ENCODE assay signal across 25 cellular contexts in genomic region chr7:131467788-131468187, GRCh38.
"Had no signal": no experiment of that assay in that cellular context is flagged by ENCODE, and none has a peak within 500 bp of the region (broad histone marks: within the 10 kb centered on the region; RNA-seq: fewer than 3 reads in every experiment).

No MANE protein-coding gene starts in this region.

- ATAC-seq: left colon; natural killer cell; stimulated activated memory B cell treated with anti-CD40 and anti-IgM and Interleukin-4, amounts not matched to agents 10 μg/mL and 1 μg/mL and 100 μg/mL, for 72 hours; stimulated activated naive CD8-positive, alpha-beta T cell treated with anti-CD3 and anti-CD28 coated beads, Interleukin-15, Interleukin-2, amounts not matched to agents 100 U/mL and 50 U/mL, for 24 hours had no signal

- H3K9me3 Mint-ChIP-seq: immature natural killer cell; memory B cell; natural killer cell; stimulated activated memory B cell treated with anti-CD40 and anti-IgM and Interleukin-4, amounts not matched to agents 10 μg/mL and 1 μg/mL and 100 μg/mL, for 72 hours had no signal

- H3K4me1 Mint-ChIP-seq: immature natural killer cell; memory B cell; natural killer cell; stimulated activated memory B cell treated with anti-CD40 and anti-IgM and Interleukin-4, amounts not matched to agents 10 μg/mL and 1 μg/mL and 100 μg/mL, for 72 hours had no signal

- H3K4me3 ChIP-seq: coronary artery, esophagus muscularis mucosa, lung, ovary, skin epidermis, spleen, thoracic aorta, tibial nerve, upper lobe of left lung had no signal

- H3K36me3 ChIP-seq: ovary had no signal

- H3K27ac ChIP-seq: coronary artery, esophagus muscularis mucosa, ovary, skin epidermis, spleen, thoracic aorta, upper lobe of left lung had no signal

- H3K27ac Mint-ChIP-seq: memory B cell; stimulated activated memory B cell treated with anti-CD40 and anti-IgM and Interleukin-4, amounts not matched to agents 10 μg/mL and 1 μg/mL and 100 μg/mL, for 72 hours had no signal

- H3K4me3 Mint-ChIP-seq: immature natural killer cell; memory B cell; natural killer cell; stimulated activated memory B cell treated with anti-CD40 and anti-IgM and Interleukin-4, amounts not matched to agents 10 μg/mL and 1 μg/mL and 100 μg/mL, for 72 hours had no signal

- H3K27me3 Mint-ChIP-seq: memory B cell; stimulated activated memory B cell treated with anti-CD40 and anti-IgM and Interleukin-4, amounts not matched to agents 10 μg/mL and 1 μg/mL and 100 μg/mL, for 72 hours had no signal

- H3K27me3 ChIP-seq: esophagus muscularis mucosa, ovary, spleen, tibial nerve, upper lobe of left lung had no signal

- H3K4me1 ChIP-seq: spleen, upper lobe of left lung had no signal

- H3K9me3 ChIP-seq: esophagus muscularis mucosa, ovary, spleen, thoracic aorta, tibial nerve, upper lobe of left lung had no signal

- DNase-seq: dermis blood vessel endothelial cell; effector memory CD4-positive, alpha-beta T cell; foreskin melanocyte; glutamatergic neuron; hypothalamus; immature natural killer cell; islet precursor cell; kidney glomerular epithelial cell; left colon; natural killer cell; occipital lobe; ovary; posterior cingulate gyrus; spleen; stimulated activated CD4-positive, alpha-beta T cell treated with anti-CD3 and anti-CD28 coated beads, Interleukin-4, amount 100 ng/mL, for 4 hours; stimulated activated naive CD8-positive, alpha-beta T cell treated with anti-CD3 and anti-CD28 coated beads, Interleukin-15, Interleukin-2, amounts not matched to agents 100 U/mL and 50 U/mL, for 24 hours; upper lobe of left lung had no signal
